ENCODE assay signal across 6 cellular contexts in genomic region chr4:187192266-187192665, GRCh38.
"Had no signal": no experiment of that assay in that cellular context is flagged by ENCODE, and none has a peak within 500 bp of the region (broad histone marks: within the 10 kb centered on the region; RNA-seq: fewer than 3 reads in every experiment).

No MANE protein-coding gene starts in this region.

- DNase-seq: IMR-90, KBM-7 had no signal

- H3K27me3 Mint-ChIP-seq: IgD-negative memory B cell had no signal

- H3K27ac ChIP-seq: HL-60 had no signal

- H3K4me1 Mint-ChIP-seq: IgD-negative memory B cell had no signal

- H3K4me3 Mint-ChIP-seq: IgD-negative memory B cell had no signal

- H3K4me3 ChIP-seq: K562 had no signal

- ATAC-seq: HepG2, K562 had no signal

- H3K36me3 Mint-ChIP-seq: IgD-negative memory B cell had no signal

- FAIRE-seq: HepG2, K562 had no signal

- H3K27ac Mint-ChIP-seq: IgD-negative memory B cell had no signal
